ENCODE assay signal across 8 cellular contexts in the genomic region with DNA sequence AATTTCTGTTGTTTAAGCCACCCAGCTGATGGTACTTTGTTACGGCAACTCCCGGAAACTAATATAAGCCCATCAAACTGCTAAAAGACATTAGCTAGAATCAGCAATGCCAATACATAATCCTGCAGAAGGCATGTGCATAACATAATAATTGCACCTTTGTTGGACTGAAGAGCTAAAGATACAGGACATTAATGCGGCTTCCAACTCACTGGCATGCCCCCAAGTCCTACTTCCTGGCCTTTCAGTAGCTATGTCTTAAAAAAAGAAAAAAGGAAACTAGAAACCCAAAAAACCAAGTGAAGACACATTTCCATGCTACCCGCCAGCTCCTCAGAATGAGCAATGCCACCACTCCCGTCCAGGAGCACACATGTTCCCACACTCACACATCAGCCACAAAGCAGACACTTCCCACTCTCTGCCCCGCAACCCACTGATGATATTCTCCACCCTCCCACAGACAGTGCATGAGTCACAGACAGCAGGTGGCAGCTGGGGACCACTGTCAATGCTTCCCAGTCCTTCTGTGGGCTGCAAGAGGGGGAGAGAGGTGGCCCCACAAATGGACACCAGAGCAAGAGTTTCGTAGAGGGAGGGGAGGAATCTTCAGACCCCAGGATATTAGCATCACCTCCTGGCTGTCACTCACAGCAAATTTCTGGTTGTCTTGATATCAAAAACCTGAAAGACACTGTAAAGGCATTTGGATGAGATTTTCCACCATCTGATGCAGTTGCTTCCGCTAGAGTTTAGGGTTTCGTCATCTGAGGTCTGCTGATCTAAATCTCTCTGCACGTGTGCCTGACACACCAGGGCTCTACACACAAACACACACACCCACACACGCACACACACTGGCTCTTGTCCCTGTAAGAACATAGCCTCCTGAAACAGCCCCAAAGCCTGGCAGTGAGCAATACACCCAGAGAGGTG. TPM values are rescaled to one million over a fixed set of nuclear protein-coding genes. Genes with fewer than 3 reads are reported as not detected.
DNase-seq lines count a peak whose midpoint lies in the region; ATAC-seq and TF ChIP-seq lines count a peak whose summit lies in the region.

No MANE protein-coding gene starts in this region.

- H3K27me3 Mint-ChIP-seq in progenitor cell of endocrine pancreas, result peaks cover 14% of the 10 kb centered on the region

- H3K9me3 Mint-ChIP-seq in progenitor cell of endocrine pancreas (ENCODE audit: low read depth), result no peaks in the 10 kb centered on the region

- TF ChIP-seq POLR2A in NB4 (IDR thresholded peaks at IDR 0.05; ENCODE audit: extremely low read depth, insufficient read length), result no peak

- peak overlapping the region; percentile 43 for H3K27ac Mint-ChIP-seq in progenitor cell of endocrine pancreas

- peak; percentile 87 for DNase-seq in NB4 (ENCODE audit: low read depth)
- peak; percentile 83 for DNase-seq in activated T-cell treated with anti-CD3 and anti-CD28 coated beads for 4 hours
- DNase-seq in fibroblast of mammary gland (ENCODE audit: low read depth), result peak; percentile 87
- DNase-seq in progenitor cell of endocrine pancreas (ENCODE audit: low spot score, unreplicated experiment), result no peak
- peak; percentile 70 for DNase-seq in upper lobe of right lung
- no peak for DNase-seq in SW 1271 (lab: John Stamatoyannopoulos, UW)

- H3K4me3 ChIP-seq in NB4 (ENCODE audit: low read depth, low read length) (no peak overlapping the region), fibroblast of mammary gland (ENCODE audit: control insufficient read depth, low read depth, low read length) (no peak overlapping the region), upper lobe of right lung (no peak overlapping the region)

- no peaks in the 10 kb centered on the region for H3K27me3 ChIP-seq in upper lobe of right lung

- H3K4me1 Mint-ChIP-seq in progenitor cell of endocrine pancreas (ENCODE audit: low read depth), result no peaks in the 10 kb centered on the region

- no peaks in the 10 kb centered on the region for H3K9me3 ChIP-seq in upper lobe of right lung

- peaks cover 29% of the 10 kb centered on the region for H3K4me1 ChIP-seq in upper lobe of right lung

- peak overlapping the region; percentile 67 for H3K27ac ChIP-seq in upper lobe of right lung

- H3K4me3 Mint-ChIP-seq in progenitor cell of endocrine pancreas (ENCODE audit: low read depth), result no peak overlapping the region

- no peaks in the 10 kb centered on the region for H3K36me3 Mint-ChIP-seq in progenitor cell of endocrine pancreas (ENCODE audit: insufficient read depth)

- TF ChIP-seq CTCF in NB4 (IDR thresholded peaks at IDR 0.05; ENCODE audit: low read depth, low read length) (no peak), fibroblast of mammary gland (conservative IDR thresholded peaks at IDR 0.05; ENCODE audit: control insufficient read depth, insufficient read depth, low read depth, low read length) (no peak), progenitor cell of endocrine pancreas (IDR thresholded peaks at IDR 0.05; ENCODE audit: unreplicated experiment) (no peak), upper lobe of right lung (IDR thresholded peaks at IDR 0.05) (peak; percentile 15)

- H3K36me3 ChIP-seq in upper lobe of right lung, result peaks cover 5% of the 10 kb centered on the region

- intact Hi-C loops in upper lobe of right lung (cut with DNase I), result no loop called here

- ATAC-seq in GM21360 (IDR thresholded peaks at IDR 0.05; ENCODE audit: unreplicated experiment), result peak; percentile 44
- peak; percentile 78 for ATAC-seq in upper lobe of right lung
- no peak for ATAC-seq in HG03196 (IDR thresholded peaks at IDR 0.05; ENCODE audit: unreplicated experiment)

RNA-seq across cellular contexts. Expression of a gene that starts 32.8 kb away (rescaled TPM):
- total RNA-seq in progenitor cell of endocrine pancreas (0.81 and 0.98 TPM in 2 replicates), upper lobe of right lung (33.7 TPM)

Comparison
In these comparisons a context has a peak if more than half of its experiments do, and no peak if none do; other contexts are left out.
1. DNase-seq: peak in NB4 (single experiment), activated T-cell treated with anti-CD3 and anti-CD28 coated beads for 4 hours (single experiment), fibroblast of mammary gland (single experiment) and upper lobe of right lung (single experiment); none in progenitor cell of endocrine pancreas (single experiment) and SW 1271 (0 of 2).
2. RNA of a gene that starts 32.8 kb away (total RNA-seq): 33.7 TPM in upper lobe of right lung (single experiment); 0.81 to 0.98 TPM in progenitor cell of endocrine pancreas; every median in the first group is over 10 times any median in the second.